ENCODE assay signal across 26 cellular contexts in the genomic region with DNA sequence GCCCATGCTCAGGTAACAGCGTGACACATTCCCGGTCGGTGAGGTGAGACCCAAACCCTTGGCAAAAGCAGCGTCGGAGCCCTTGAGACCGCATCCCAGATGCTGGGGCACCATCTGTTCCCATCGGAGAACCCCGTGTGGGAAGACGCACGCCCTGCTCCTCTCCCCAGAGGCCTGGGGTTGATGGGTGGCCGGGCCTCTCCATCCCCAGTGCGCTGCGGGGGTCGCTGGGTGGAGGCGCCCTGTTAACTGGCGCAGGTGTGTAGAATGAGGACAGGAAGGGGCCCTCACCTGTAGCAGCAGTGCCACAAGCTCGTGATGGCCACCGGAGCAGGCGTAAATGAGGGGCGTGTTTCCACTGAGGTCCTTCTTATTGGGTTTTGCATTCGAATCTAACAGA. TPM values are rescaled to one million over a fixed set of nuclear protein-coding genes. Genes with fewer than 3 reads are reported as not detected.
A peak's percentile ranks its signal among the peaks of the same experiment; 100 is the strongest.
DNase-seq lines count a peak whose midpoint lies in the region; ATAC-seq, FAIRE-seq and TF ChIP-seq lines count a peak whose summit lies in the region.
"Had no signal": no experiment of that assay in that cellular context is flagged by ENCODE, and none has a peak within 500 bp of the region (broad histone marks: within the 10 kb centered on the region; RNA-seq: fewer than 3 reads in every experiment).

No MANE protein-coding gene starts in this region.

- TF ChIP-seq CTCF in right atrium auricular region (IDR thresholded peaks at IDR 0.05), result no peak
- TF ChIP-seq CTCF in heart right ventricle (IDR thresholded peaks at IDR 0.05), result no peak
- TF ChIP-seq CTCF in K562 (IDR thresholded peaks at IDR 0.05 in 2 of 3, conservative IDR thresholded peaks at IDR 0.05 in 1 of 3; ENCODE audit: insufficient read depth in 2 of 3, low read depth in 1 of 3, low read length in 3 of 3), result no peak

- DNase-seq in right atrium auricular region (ENCODE audit: low spot score) (peak; percentile 32), heart right ventricle (no peak), NCI-H2171 treated with DMSO at 0.1 percent for 48 hours (lab: John Stamatoyannopoulos, UW) (peak; percentile 71), K562 (ENCODE audit: extremely low read depth in 1 of 4, low spot score in 3 of 4) (no peak), neuronal stem cell (ENCODE audit: low spot score) (no peak), DMS79 (lab: John Stamatoyannopoulos, UW) (no peak)
- DNase-seq: 8988T; ACHN; BE2C; C1 segment of cervical spinal cord; CD4-positive, alpha-beta memory T cell; CD4-positive, CD25-positive, alpha-beta regulatory T cell; CD8-positive, alpha-beta memory T cell; COR-L47; DMS 273 treated with DMSO at 0.1 percent for 48 hours; DMS153; DMS53; DMS79 treated with DMSO at 0.1 percent for 48 hours; GF-D8 had no signal

- POLR2A ChIA-PET in K562 (lab: Yijun Ruan, JAX), result no interaction called here

- H3K9me1 ChIP-seq in K562 (ENCODE audit: control insufficient read depth, insufficient read depth, low read length), result no peaks in the 10 kb centered on the region

- H3K9ac ChIP-seq in K562 (ENCODE audit: insufficient read depth in 1 of 2, low read depth in 2 of 2, low read length in 2 of 2) (no peak overlapping the region), neuronal stem cell (ENCODE audit: low read depth, low read length, poor library complexity) (no peak overlapping the region)
- H3K9ac ChIP-seq: BLaER1 had no signal

- H3K27me3 ChIP-seq in right atrium auricular region (no peaks in the 10 kb centered on the region), heart right ventricle (no peaks in the 10 kb centered on the region), K562 (ENCODE audit: control insufficient read depth in 2 of 2, insufficient read depth in 2 of 2, low read length in 2 of 2) (no peaks in the 10 kb centered on the region), neuronal stem cell (ENCODE audit: control insufficient read depth in 3 of 3, insufficient read depth in 3 of 3, low read depth in 1 of 3, low read length in 3 of 3) (no peaks in the 10 kb centered on the region)
- H3K27me3 ChIP-seq: BE2C, BLaER1 had no signal

- peak overlapping the region; percentile 71 for H3K14ac ChIP-seq in neuronal stem cell (ENCODE audit: low read length)

- H3K4ac ChIP-seq in neuronal stem cell (ENCODE audit: low read length), result no peak overlapping the region

- H3K79me1 ChIP-seq in neuronal stem cell (ENCODE audit: low read depth, low read length), result no peaks in the 10 kb centered on the region

- no peak overlapping the region for H3K4me3 ChIP-seq in right atrium auricular region
- no peak overlapping the region for H3K4me3 ChIP-seq in heart right ventricle
- no peak overlapping the region for H3K4me3 ChIP-seq in K562
- H3K4me3 ChIP-seq in neuronal stem cell (ENCODE audit: low read length in 2 of 2), result peak overlapping the region in 1 of 2 donors; percentile 55
- H3K4me3 ChIP-seq: BLaER1 had no signal

- no peak for TF ChIP-seq EP300 in K562 (IDR thresholded peaks at IDR 0.05; ENCODE audit: low read length)

- no peak overlapping the region for H2BK15ac ChIP-seq in neuronal stem cell (ENCODE audit: low read length)

- no peaks in the 10 kb centered on the region for H3K79me2 ChIP-seq in K562 (ENCODE audit: control insufficient read depth, insufficient read depth, low read length)

- no peak for ATAC-seq in heart right ventricle
- no peak for ATAC-seq in K562
- ATAC-seq in HG03378 (IDR thresholded peaks at IDR 0.05; ENCODE audit: unreplicated experiment), result no peak
- no peak for ATAC-seq in GM21526 (IDR thresholded peaks at IDR 0.05; ENCODE audit: low FRiP score, unreplicated experiment)

- no peak overlapping the region for H4K8ac ChIP-seq in neuronal stem cell (ENCODE audit: low read depth, low read length)

- intact Hi-C loops in heart right ventricle (cut with DNase I) (loop anchor here in 1 of 10 donors (10.0 kb wide), 1 partner anchor 909 kb away; no protein-coding TSS in a partner anchor), K562 (cut with micrococcal nuclease) (no loop called here)

- TF ChIP-seq RAD21 in K562 (CRISPR knock-in tag; conservative IDR thresholded peaks at IDR 0.05 in 1 of 2, IDR thresholded peaks at IDR 0.05 in 1 of 2), result no peak

- no peak overlapping the region for H3K23ac ChIP-seq in neuronal stem cell (ENCODE audit: low read depth, low read length, poor library complexity)

- H2BK5ac ChIP-seq in neuronal stem cell (ENCODE audit: low read length), result no peak overlapping the region

- H3K36me3 ChIP-seq in right atrium auricular region (peaks cover 73% of the 10 kb centered on the region), heart right ventricle (peaks cover 0 to 100% (median 50%) of the 10 kb centered on the region in 9 donors), K562 (ENCODE audit: control insufficient read depth, insufficient read depth, low read length) (peaks cover 83% of the 10 kb centered on the region), neuronal stem cell (replicated peaks in 1 of 2; ENCODE audit: control insufficient read depth in 2 of 2, insufficient read depth in 2 of 2, low read length in 2 of 2) (peaks cover 30 to 55% of the 10 kb centered on the region in 2 donors)

- no peaks in the 10 kb centered on the region for H3K9me3 ChIP-seq in right atrium auricular region
- no peaks in the 10 kb centered on the region for H3K9me3 ChIP-seq in heart right ventricle
- H3K9me3 ChIP-seq in K562 (replicated peaks; ENCODE audit: control insufficient read depth, insufficient read depth, low read depth, low read length), result no peaks in the 10 kb centered on the region
- peaks cover 0 to 5% of the 10 kb centered on the region in 2 donors for H3K9me3 ChIP-seq in neuronal stem cell (replicated peaks in 1 of 2; ENCODE audit: control insufficient read depth in 2 of 2, insufficient read depth in 1 of 2, low read depth in 1 of 2, low read length in 2 of 2)
- H3K9me3 ChIP-seq: BE2C, BLaER1 had no signal

- H3K4me1 ChIP-seq in right atrium auricular region, result no peaks in the 10 kb centered on the region
- no peaks in the 10 kb centered on the region for H3K4me1 ChIP-seq in heart right ventricle
- H3K4me1 ChIP-seq in K562 (replicated peaks in 1 of 2; ENCODE audit: control insufficient read depth in 2 of 2, insufficient read depth in 2 of 2, low read length in 2 of 2), result peaks cover 0 to 5% of the 10 kb centered on the region in 2 experiments; a peak in 1 of 5 replicates
- no peaks in the 10 kb centered on the region for H3K4me1 ChIP-seq in neuronal stem cell (ENCODE audit: control insufficient read depth in 2 of 2, insufficient read depth in 1 of 2, low read depth in 1 of 2, low read length in 2 of 2)
- H3K4me1 ChIP-seq: BE2C, BLaER1 had no signal

- in situ Hi-C loops in K562 (cut with MboI), result no loop called here

- no peak for FAIRE-seq in K562 (lab: Jason Lieb, UNC)
- FAIRE-seq: A204.1, G401.6, GM12891, GM19239 had no signal

- no peak overlapping the region for H2BK120ac ChIP-seq in neuronal stem cell (ENCODE audit: low read depth, low read length)

- 97 to 98% methylated on average over 21 of the region's 21 CpGs for whole genome bisulfite sequencing in heart right ventricle, 2 donors
- WGBS in K562 (ENCODE audit: insufficient coverage, low coverage, missing lambda C conversion rate), result 98% methylated on average over 12 of the region's 21 CpGs
- WGBS in neuronal stem cell (ENCODE audit: extremely low coverage in 2 of 2, insufficient read length in 2 of 2, insufficient replicate concordance in 1 of 2), 2 donors, result no CpG with 5 or more reads among the region's 21 CpGs

- no peak overlapping the region for H3K27ac ChIP-seq in right atrium auricular region
- H3K27ac ChIP-seq in heart right ventricle, result no peak overlapping the region
- H3K27ac ChIP-seq in K562 (ENCODE audit: extremely low read depth, low read depth, low read length), result no peak overlapping the region
- no peak overlapping the region for H3K27ac ChIP-seq in neuronal stem cell (replicated peaks; ENCODE audit: low read length)
- H3K27ac ChIP-seq: BLaER1 had no signal

- CTCF ChIA-PET in K562 (lab: Yijun Ruan, JAX; ENCODE audit: low intra/inter-chr PET ratio), result no interaction called here

- H2AFZ ChIP-seq in K562 (ENCODE audit: low read depth, low read length), result no peak overlapping the region
- no peak overlapping the region for H2AFZ ChIP-seq in neuronal stem cell (ENCODE audit: low read length)

- H2BK12ac ChIP-seq in neuronal stem cell (ENCODE audit: low read length), result no peak overlapping the region

- BruUV-seq in K562 (replicated peaks; lab: Mats Ljungman, UMichigan), result no TSS peak

- no peak overlapping the region for H3K18ac ChIP-seq in neuronal stem cell (ENCODE audit: low read length)

- no peaks in the 10 kb centered on the region for H4K20me1 ChIP-seq in K562 (replicated peaks; ENCODE audit: control insufficient read depth, insufficient read depth, low read length)

- H2AK5ac ChIP-seq in neuronal stem cell (ENCODE audit: low read depth, low read length), result no peak overlapping the region

- TF ChIP-seq POLR2A in K562 (conservative IDR thresholded peaks at IDR 0.05), result no peak

- no peak overlapping the region for H3K4me2 ChIP-seq in K562 (ENCODE audit: insufficient read depth, low read length)
- H3K4me2 ChIP-seq in neuronal stem cell (ENCODE audit: insufficient read depth, low read length, poor library complexity, severe bottlenecking), result no peak overlapping the region
- H3K4me2 ChIP-seq: BLaER1 had no signal

- H4K91ac ChIP-seq in neuronal stem cell (ENCODE audit: low read depth, low read length, poor library complexity), result no peak overlapping the region

RNA-seq across cellular contexts. Expression of a gene that starts 24.6 kb away (rescaled TPM):
- total RNA-seq in right atrium auricular region (100 to 1,000 TPM; 144 to 191 TPM), heart right ventricle (100 to 1,000 TPM in 7 of 10 donors, 10 to 100 TPM in 3; 84.3 to 172 (median 103) TPM), K562 (2014; rRNA removed) (303 and 310 TPM in 2 replicates), K562 (2014; rRNA removed; fragmentation: Illumina TruSeq; extraction: Trizol) (269 and 303 TPM in 2 replicates), K562 (2015; rRNA removed; fragmentation: Illumina TruSeq; extraction: Trizol) (305 TPM in 2 replicates), K562 (2021) (188 and 196 TPM in 2 replicates)
- polyA plus RNA-seq in heart right ventricle (100 to 1,000 TPM; 239 to 349 TPM), K562 (2011; rRNA removed) (88.3 and 122 TPM in 2 replicates), K562 (2014; fragmentation: Illumina TruSeq; extraction: Trizol) (308 and 322 TPM in 2 replicates), K562 (2014; fragmentation: Nextera tagmentation; extraction: Ambion mirVana) (100 to 1,000 TPM; 136 to 185 TPM), K562 (2014; rRNA removed) (279 and 322 TPM in 2 replicates)
- 45.7 and 91.9 TPM in 2 replicates for total RNA-seq in K562 (2011; cell fraction: chromatin; rRNA removed; ENCODE audit: low replicate concordance)
- total RNA-seq in K562 (2011; cell fraction: nucleolus; rRNA removed), result 29.2 and 32.2 TPM in 2 replicates
- 60.5 and 91.6 TPM in 2 replicates for total RNA-seq in K562 (2011; cell fraction: nucleoplasm; rRNA removed)
- 55.9 and 73.1 TPM in 2 replicates for polyA plus RNA-seq in K562 (2011; cell fraction: cytosol; rRNA removed)
- 87.4 and 131 TPM in 2 replicates for polyA plus RNA-seq in K562 (2011; cell fraction: nucleus; rRNA removed)
- polyA plus RNA-seq in K562 (2012), result 161 and 381 TPM in 2 replicates
- 42.9 and 46.1 TPM in 2 replicates for polyA minus RNA-seq in K562 (2011; rRNA and poly(A)+ RNA removed)
- 39.9 and 64.4 TPM in 2 replicates for polyA minus RNA-seq in K562 (2011; cell fraction: cytosol; rRNA and poly(A)+ RNA removed)
- polyA minus RNA-seq in K562 (2011; cell fraction: nucleus; rRNA and poly(A)+ RNA removed), result 17.5 and 34.4 TPM in 2 replicates
- 251 TPM for polyA plus RNA-seq in neuronal stem cell (2013, experiment 1 of 2)
- 256 TPM for polyA plus RNA-seq in neuronal stem cell (2013, experiment 2 of 2)

Comparison
In these comparisons a context has a peak if more than half of its experiments do, and no peak if none do; other contexts are left out.
1. DNase-seq: peak in right atrium auricular region (single experiment) and NCI-H2171 treated with DMSO at 0.1 percent for 48 hours (single experiment); none in heart right ventricle (0 of 2), K562 (0 of 4), neuronal stem cell (single experiment) and DMS79 (single experiment).